ENCODE assay signal across 25 cellular contexts in genomic region chr9:72300884-72301283, GRCh38.
DNase-seq lines count a peak whose midpoint lies in the region; ATAC-seq and TF ChIP-seq lines count a peak whose summit lies in the region.
"Had no signal": no experiment of that assay in that cellular context is flagged by ENCODE, and none has a peak within 500 bp of the region (broad histone marks: within the 10 kb centered on the region; RNA-seq: fewer than 3 reads in every experiment).

No MANE protein-coding gene starts in this region.

- H4K20me1 ChIP-seq in BLaER1 treated with 17β-estradiol and CSF1 and Interleukin-3, amounts not matched to agents 10 nM and 100 nM: no peaks in the 10 kb centered on the region

- no peak overlapping the region for H3K4me3 ChIP-seq in BLaER1 treated with 17β-estradiol and CSF1 and Interleukin-3, amounts not matched to agents 10 nM and 100 nM
- H3K4me3 ChIP-seq: ascending aorta, sigmoid colon, SK-N-MC had no signal

- peaks cover 7 to 41% (median 22%) of the 10 kb centered on the region in 10 experiments; a peak in 19 of 20 replicates for H3K4me1 ChIP-seq in BLaER1 treated with 17β-estradiol and CSF1 and Interleukin-3, amounts not matched to agents 10 nM and 100 nM
- H3K4me1 ChIP-seq: ascending aorta had no signal

- DNase-seq in omental fat pad (ENCODE audit: low spot score): no peak
- DNase-seq in SHP77 (lab: John Stamatoyannopoulos, UW): no peak
- DNase-seq: activated CD8-positive, alpha-beta T cell treated with anti-CD3 and anti-CD28 coated beads, Interleukin-2, amount 10 ng/mL, durations not matched to agents 7 days and 5 days; activated naive CD4-positive, alpha-beta T cell treated with anti-CD3 and anti-CD28 coated beads for 36 hours; activated T-cell treated with anti-CD3 and anti-CD28 coated beads, Interleukin-2, amount 50 U/mL, for 4 hours; CD4-positive, alpha-beta T cell; central memory CD4-positive, alpha-beta T cell; DMS153; foreskin keratinocyte; GOT3; IMR-90; NCI-H1436; NCI-H524; RPMI8226; sigmoid colon; stimulated activated CD8-positive, alpha-beta memory T cell treated with anti-CD3 and anti-CD28 coated beads, Interleukin-4, amount 100 ng/mL, for 48 hours had no signal

- ATAC-seq in GM18511 (IDR thresholded peaks at IDR 0.05; ENCODE audit: unreplicated experiment): peak; percentile 43
- ATAC-seq in omental fat pad (ENCODE audit: low FRiP score): no peak
- no peak for ATAC-seq in HG03175 (IDR thresholded peaks at IDR 0.05; ENCODE audit: unreplicated experiment)
- ATAC-seq: activated CD8-positive, alpha-beta T cell treated with anti-CD3 and anti-CD28 coated beads, Interleukin-2, amount 10 ng/mL, durations not matched to agents 7 days and 5 days; activated T-cell treated with anti-CD3 and anti-CD28 coated beads, Interleukin-2, amount 50 U/mL, for 4 hours; foreskin keratinocyte had no signal

- H3K27me3 Mint-ChIP-seq in IgD-negative memory B cell: no peaks in the 10 kb centered on the region
- no peaks in the 10 kb centered on the region for H3K27me3 Mint-ChIP-seq in dendritic cell treated with granulocyte-macrophage colony-stimulating factor and Interleukin-4, amounts not matched to agents 40 ng/mL and 50 ng/mL, for 4 days
- H3K27me3 Mint-ChIP-seq: CD4-positive, alpha-beta T cell had no signal

- H3K27me3 ChIP-seq in BLaER1 treated with 17β-estradiol and CSF1 and Interleukin-3, amounts not matched to agents 10 nM and 100 nM: no peaks in the 10 kb centered on the region
- H3K27me3 ChIP-seq: ascending aorta, foreskin keratinocyte, sigmoid colon had no signal

- peaks cover 7% of the 10 kb centered on the region for H3K36me3 Mint-ChIP-seq in IgD-negative memory B cell
- no peaks in the 10 kb centered on the region for H3K36me3 Mint-ChIP-seq in dendritic cell treated with granulocyte-macrophage colony-stimulating factor and Interleukin-4, amounts not matched to agents 40 ng/mL and 50 ng/mL, for 4 days (ENCODE audit: low read depth)

- peak overlapping the region; percentile 47 to 85 (median 52) for H3K27ac Mint-ChIP-seq in IgD-negative memory B cell
- peak overlapping the region; percentile 79 for H3K27ac Mint-ChIP-seq in dendritic cell treated with granulocyte-macrophage colony-stimulating factor and Interleukin-4, amounts not matched to agents 40 ng/mL and 50 ng/mL, for 4 days
- H3K27ac Mint-ChIP-seq: activated naive CD4-positive, alpha-beta T cell treated with anti-CD3 and anti-CD28 coated beads for 36 hours; CD4-positive, alpha-beta T cell; T-helper 2 cell treated with Interferon-gamma antibody and Interleukin-4, amounts not matched to agents 5 μg/mL and 100 μg/mL, for 36 hours had no signal

- intact Hi-C loops in dendritic cell treated with granulocyte-macrophage colony-stimulating factor and Interleukin-4, amounts not matched to agents 40 ng/mL and 50 ng/mL, for 4 days (cut with micrococcal nuclease): loop anchor here (10.0 kb wide), 3 partner anchors 396 to 854 kb away; partner anchors contain the start of genes ALDH1A1 and ANXA1

- H3K36me3 ChIP-seq in BLaER1 treated with 17β-estradiol and CSF1 and Interleukin-3, amounts not matched to agents 10 nM and 100 nM: no peaks in the 10 kb centered on the region
- H3K36me3 ChIP-seq: ascending aorta, sigmoid colon had no signal

- H3K9me3 Mint-ChIP-seq in IgD-negative memory B cell: no peaks in the 10 kb centered on the region
- no peaks in the 10 kb centered on the region for H3K9me3 Mint-ChIP-seq in dendritic cell treated with granulocyte-macrophage colony-stimulating factor and Interleukin-4, amounts not matched to agents 40 ng/mL and 50 ng/mL, for 4 days
- H3K9me3 Mint-ChIP-seq: activated naive CD4-positive, alpha-beta T cell treated with anti-CD3 and anti-CD28 coated beads for 36 hours; activated T-cell treated with anti-CD3 and anti-CD28 coated beads, Interleukin-2, amount 50 U/mL, for 4 hours; CD4-positive, alpha-beta T cell; neural crest cell had no signal

- H3K9me3 ChIP-seq in BLaER1 treated with 17β-estradiol and CSF1 and Interleukin-3, amounts not matched to agents 10 nM and 100 nM (replicated peaks in 1 of 11): no peaks in the 10 kb centered on the region
- H3K9me3 ChIP-seq: ascending aorta, sigmoid colon had no signal

- peaks cover 33 to 42% (median 36%) of the 10 kb centered on the region in 3 donors for H3K4me1 Mint-ChIP-seq in IgD-negative memory B cell
- peaks cover 76% of the 10 kb centered on the region for H3K4me1 Mint-ChIP-seq in dendritic cell treated with granulocyte-macrophage colony-stimulating factor and Interleukin-4, amounts not matched to agents 40 ng/mL and 50 ng/mL, for 4 days (ENCODE audit: low read depth)
- H3K4me1 Mint-ChIP-seq: neural crest cell had no signal

- H3K9ac ChIP-seq in BLaER1 treated with 17β-estradiol and CSF1 and Interleukin-3, amounts not matched to agents 10 nM and 100 nM: no peak overlapping the region

- H3K4me2 ChIP-seq in BLaER1 treated with 17β-estradiol and CSF1 and Interleukin-3, amounts not matched to agents 10 nM and 100 nM: peak overlapping the region in 6 of 11 experiments; percentile 3 to 47 (median 29); a peak in 8 of 22 replicates

- peak overlapping the region in 3 of 4 donors; percentile 16 to 62 (median 29) for H3K4me3 Mint-ChIP-seq in IgD-negative memory B cell
- no peak overlapping the region for H3K4me3 Mint-ChIP-seq in dendritic cell treated with granulocyte-macrophage colony-stimulating factor and Interleukin-4, amounts not matched to agents 40 ng/mL and 50 ng/mL, for 4 days
- H3K4me3 Mint-ChIP-seq: activated CD8-positive, alpha-beta T cell treated with anti-CD3 and anti-CD28 coated beads, Interleukin-2, amount 10 ng/mL, durations not matched to agents 7 days and 5 days; activated naive CD4-positive, alpha-beta T cell treated with anti-CD3 and anti-CD28 coated beads for 36 hours; activated T-cell treated with anti-CD3 and anti-CD28 coated beads, Interleukin-2, amount 50 U/mL, for 4 hours; CD4-positive, alpha-beta T cell; neural crest cell; T-helper 2 cell treated with Interferon-gamma antibody and Interleukin-4, amounts not matched to agents 5 μg/mL and 100 μg/mL, for 36 hours had no signal

- no peak overlapping the region for H3K27ac ChIP-seq in BLaER1 treated with 17β-estradiol and CSF1 and Interleukin-3, amounts not matched to agents 10 nM and 100 nM
- H3K27ac ChIP-seq: ascending aorta, foreskin keratinocyte, sigmoid colon, SK-N-MC had no signal

- TF ChIP-seq CTCF in omental fat pad (IDR thresholded peaks at IDR 0.05): no peak
